Comparison of ENCODE assay signal across 31 cellular contexts in the genomic region with DNA sequence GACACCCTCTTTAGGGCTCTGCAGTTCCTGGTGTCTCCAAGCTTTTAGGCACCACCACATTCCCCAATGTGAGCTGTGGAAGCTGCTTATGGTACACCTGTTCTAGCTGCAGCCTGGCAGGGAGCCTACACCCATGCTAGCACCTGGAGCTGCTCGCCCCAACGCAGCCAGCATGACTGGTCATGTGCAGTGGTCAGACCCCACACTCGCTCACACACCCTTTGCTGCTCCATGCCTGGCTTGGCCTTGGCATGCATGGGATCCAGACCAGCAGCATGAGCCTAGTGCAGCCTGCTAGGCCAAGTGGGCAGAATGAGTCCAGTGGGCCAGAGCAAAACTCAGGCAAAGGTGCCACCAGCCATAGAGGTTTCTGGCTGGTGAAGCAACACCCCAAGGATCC.
"Had no signal": no experiment of that assay in that cellular context is flagged by ENCODE, and none has a peak within 500 bp of the region (broad histone marks: within the 10 kb centered on the region; RNA-seq: fewer than 3 reads in every experiment).

No MANE protein-coding gene starts in this region.

- H3K36me3 ChIP-seq: brain microvascular endothelial cell, SJSA1 had no signal

- H3K9me3 Mint-ChIP-seq: activated CD4-positive, alpha-beta T cell treated with anti-CD3 and anti-CD28 coated beads, Interleukin-2, amount 10 ng/mL, durations not matched to agents 24 days and 14 days; activated CD8-positive, alpha-beta T cell treated with anti-CD3 and anti-CD28 coated beads for 36 hours; activated naive CD8-positive, alpha-beta T cell treated with anti-CD3 and anti-CD28 coated beads for 36 hours; activated T-cell treated with anti-CD3 and anti-CD28 coated beads, Interleukin-2, amount 50 U/mL, for 72 hours; activated T-helper 17 cell treated with anti-CD3 and anti-CD28 coated beads, Interleukin-2, amount 50 U/mL, for 72 hours; T-helper 1 cell treated with Interleukin-12 subunit alpha and Interleukin-12 subunit beta and Interleukin-4 antibody, amounts not matched to agents 30 μg/mL and 1 μg/mL, for 36 hours; T-helper 2 cell treated with Interferon-gamma antibody and Interleukin-4, amounts not matched to agents 5 μg/mL and 100 μg/mL, for 36 hours had no signal

- H3K27me3 ChIP-seq: brain microvascular endothelial cell, SJSA1 had no signal

- DNase-seq: activated CD4-positive, alpha-beta T cell treated with anti-CD3 and anti-CD28 coated beads, Interleukin-2, amount 10 ng/mL, durations not matched to agents 24 days and 14 days; activated CD4-positive, alpha-beta T cell treated with anti-CD3 and anti-CD28 coated beads, Interleukin-2, amount 50 U/mL, for 4 hours; activated CD8-positive, alpha-beta T cell treated with anti-CD3 and anti-CD28 coated beads for 36 hours; activated effector memory CD4-positive, alpha-beta T cell treated with anti-CD3 and anti-CD28 coated beads, Interleukin-2, amount 50 U/mL, for 16 hours; activated naive CD4-positive, alpha-beta T cell; activated naive CD4-positive, alpha-beta T cell treated with anti-CD3 and anti-CD28 coated beads, Interleukin-2, amount 50 U/mL, for 16 hours; activated naive CD8-positive, alpha-beta T cell treated with anti-CD3 and anti-CD28 coated beads for 36 hours; activated T-cell treated with anti-CD3 and anti-CD28 coated beads, Interleukin-2, amount 50 U/mL, for 1 hour; activated T-cell treated with anti-CD3 and anti-CD28 coated beads, Interleukin-2, amount 50 U/mL, for 72 hours; amniotic stem cell; aorta; brain microvascular endothelial cell; central memory CD4-positive, alpha-beta T cell; NCI-H1105; NCI-H1417 treated with DMSO at 0.1 percent for 48 hours; NCI-H187 treated with DMSO at 0.1 percent for 48 hours; NCI-H2081; NCI-H2171 treated with DMSO at 0.1 percent for 48 hours; NCI-H2227 treated with DMSO at 0.1 percent for 48 hours; NCI-H446; NCI-H510A treated with DMSO at 0.1 percent for 48 hours; NCI-H526 treated with DMSO at 0.1 percent for 48 hours; NCI-H774; SHP77 treated with DMSO at 0.1 percent for 48 hours; SK-N-SH had no signal

- H3K4me3 ChIP-seq: SJSA1 had no signal

- H3K9me3 ChIP-seq: SJSA1, SK-N-SH had no signal

- H3K4me1 ChIP-seq: SJSA1 had no signal

- H3K27me3 Mint-ChIP-seq: activated CD8-positive, alpha-beta T cell treated with anti-CD3 and anti-CD28 coated beads for 36 hours; activated naive CD8-positive, alpha-beta T cell treated with anti-CD3 and anti-CD28 coated beads for 36 hours had no signal

- H3K27ac ChIP-seq: brain microvascular endothelial cell, SJSA1 had no signal

- H3K27ac Mint-ChIP-seq: activated CD4-positive, alpha-beta T cell treated with anti-CD3 and anti-CD28 coated beads, Interleukin-2, amount 10 ng/mL, durations not matched to agents 24 days and 14 days; activated CD8-positive, alpha-beta T cell treated with anti-CD3 and anti-CD28 coated beads for 36 hours; activated naive CD8-positive, alpha-beta T cell treated with anti-CD3 and anti-CD28 coated beads for 36 hours; activated T-cell treated with anti-CD3 and anti-CD28 coated beads, Interleukin-2, amount 50 U/mL, for 72 hours; activated T-helper 17 cell treated with anti-CD3 and anti-CD28 coated beads, Interleukin-2, amount 50 U/mL, for 72 hours; T-helper 1 cell treated with Interleukin-12 subunit alpha and Interleukin-12 subunit beta and Interleukin-4 antibody, amounts not matched to agents 30 μg/mL and 1 μg/mL, for 36 hours; T-helper 2 cell treated with Interferon-gamma antibody and Interleukin-4, amounts not matched to agents 5 μg/mL and 100 μg/mL, for 36 hours had no signal

- H3K4me3 Mint-ChIP-seq: activated CD4-positive, alpha-beta T cell treated with anti-CD3 and anti-CD28 coated beads, Interleukin-2, amount 10 ng/mL, durations not matched to agents 24 days and 14 days; activated CD8-positive, alpha-beta T cell treated with anti-CD3 and anti-CD28 coated beads for 36 hours; activated naive CD8-positive, alpha-beta T cell treated with anti-CD3 and anti-CD28 coated beads for 36 hours; activated T-cell treated with anti-CD3 and anti-CD28 coated beads, Interleukin-2, amount 50 U/mL, for 72 hours; activated T-helper 17 cell treated with anti-CD3 and anti-CD28 coated beads, Interleukin-2, amount 50 U/mL, for 72 hours; T-helper 1 cell treated with Interleukin-12 subunit alpha and Interleukin-12 subunit beta and Interleukin-4 antibody, amounts not matched to agents 30 μg/mL and 1 μg/mL, for 36 hours; T-helper 2 cell treated with Interferon-gamma antibody and Interleukin-4, amounts not matched to agents 5 μg/mL and 100 μg/mL, for 36 hours had no signal

- ATAC-seq: activated CD8-positive, alpha-beta T cell treated with anti-CD3 and anti-CD28 coated beads for 36 hours; activated T-cell treated with anti-CD3 and anti-CD28 coated beads, Interleukin-2, amount 50 U/mL, for 72 hours; activated T-helper 17 cell treated with anti-CD3 and anti-CD28 coated beads, Interleukin-2, amount 50 U/mL, for 72 hours; Panc1 had no signal

- FAIRE-seq: TTC549 had no signal

- H3K36me3 Mint-ChIP-seq: activated naive CD8-positive, alpha-beta T cell treated with anti-CD3 and anti-CD28 coated beads for 36 hours had no signal

- H3K4me1 Mint-ChIP-seq: activated CD4-positive, alpha-beta T cell treated with anti-CD3 and anti-CD28 coated beads, Interleukin-2, amount 10 ng/mL, durations not matched to agents 24 days and 14 days; activated naive CD8-positive, alpha-beta T cell treated with anti-CD3 and anti-CD28 coated beads for 36 hours; activated T-helper 17 cell treated with anti-CD3 and anti-CD28 coated beads, Interleukin-2, amount 50 U/mL, for 72 hours had no signal
